8 cellular contexts compared by ENCODE assay signal in the genomic region with DNA sequence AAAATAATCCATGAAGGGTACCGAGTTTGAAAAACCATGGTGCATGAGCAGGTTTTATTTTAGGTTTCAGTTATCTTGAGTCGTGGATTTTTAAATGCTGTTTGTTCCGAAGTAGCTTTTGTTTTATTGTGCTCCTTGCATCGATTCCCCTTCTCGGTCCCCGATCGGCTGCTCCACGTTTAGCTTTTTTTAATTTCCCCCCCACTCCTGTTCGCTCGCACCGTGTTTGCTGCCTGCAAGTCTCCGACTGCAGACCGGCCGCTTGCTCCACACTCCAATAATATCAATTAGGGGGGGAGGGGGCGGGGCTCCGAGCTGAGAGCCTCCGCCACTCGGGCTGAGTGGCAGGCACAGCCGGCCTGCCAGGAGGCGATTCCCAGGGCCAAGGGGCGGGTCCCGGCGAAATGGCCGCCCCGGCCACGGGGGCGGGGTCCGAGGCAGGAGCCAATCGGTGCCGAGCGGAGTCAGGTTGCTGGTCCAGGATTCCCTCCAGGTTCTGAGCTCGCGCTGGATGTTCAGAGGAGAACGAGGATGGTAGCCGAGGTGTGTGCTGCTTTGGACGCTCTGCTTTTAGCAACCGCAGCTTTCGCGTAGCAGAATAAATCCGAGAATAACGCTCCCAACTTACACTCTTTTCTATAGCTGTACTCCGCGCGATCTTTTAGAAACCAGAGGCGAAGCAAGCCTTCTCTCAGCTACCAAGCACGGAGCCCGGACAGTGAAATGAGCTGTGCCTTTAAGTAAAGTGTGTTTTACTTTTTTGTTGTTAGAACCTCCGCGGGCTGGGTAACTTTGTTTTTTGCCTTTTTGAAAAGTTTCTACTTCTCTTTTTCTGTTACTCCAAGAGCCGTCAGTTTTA. TPM values are rescaled to one million over a fixed set of nuclear protein-coding genes. Genes with fewer than 3 reads are reported as not detected.
DNase-seq lines count a peak whose midpoint lies in the region; TF ChIP-seq lines count a peak whose summit lies in the region.

A gene (minus strand): TSS at position 256 of the 859 bp plus-strand sequence. CDS start 218 bp downstream, at position 38.

- TF ChIP-seq EP300 in sigmoid colon (IDR thresholded peaks at IDR 0.05): no peak

- peaks cover 6 to 21% of the 10 kb centered on the region in 2 donors for H3K4me1 Mint-ChIP-seq in immature natural killer cell

- DNase-seq in GM10248 (ENCODE audit: extremely low spot score): peak; percentile 81
- DNase-seq in HCEC 1CT: peak; percentile 46
- peak; percentile 98 for DNase-seq in MG63
- DNase-seq in SK-N-DZ (ENCODE audit: low spot score): peak; percentile 98
- peak; percentile 95 for DNase-seq in choroid plexus epithelial cell (ENCODE audit: low read depth)
- peak; percentile 7 to 24 (median 8) for DNase-seq in immature natural killer cell
- DNase-seq in sigmoid colon: peak; percentile 97
- no peak for DNase-seq in NAMALWA (ENCODE audit: low spot score)

- 1 to 2% methylated on average over 50 of the region's 50 CpGs for WGBS in sigmoid colon, 2 donors

- POLR2A ChIA-PET in GM10248 (lab: Yijun Ruan, JAX): no interaction called here

- CTCF ChIA-PET in GM10248 (lab: Yijun Ruan, JAX): interaction anchor here (1.1 to 1.2 kb wide), 2 partner anchors 10 to 383 kb away, joined by 3 read pairs; no protein-coding TSS in a partner anchor

- H3K4me3 Mint-ChIP-seq in immature natural killer cell: peak within 1 kb of the TSS; percentile 77 to 83 (median 81)

- intact Hi-C loops in sigmoid colon (cut with DNase I): loop anchor here (5.0 to 10.0 kb wide), 4 partner anchors 53 to 363 kb away; no protein-coding TSS in a partner anchor

- H3K9me3 ChIP-seq in MG63 (no peaks in the 10 kb centered on the region), sigmoid colon (no peaks in the 10 kb centered on the region)

- TF ChIP-seq CTCF in GM10248 (IDR thresholded peaks at IDR 0.05; ENCODE audit: control extremely low read depth, extremely low read depth, low read depth, missing control alignments) (no peak), choroid plexus epithelial cell (conservative IDR thresholded peaks at IDR 0.05; ENCODE audit: low read depth, low read length) (no peak), sigmoid colon (IDR thresholded peaks at IDR 0.05) (no peak)

- peaks cover 8 to 21% (median 11%) of the 10 kb centered on the region in 3 donors for H3K27me3 Mint-ChIP-seq in immature natural killer cell (ENCODE audit: low read depth in 3 of 3)

- TF ChIP-seq POLR2A in sigmoid colon (IDR thresholded peaks at IDR 0.05): peak; percentile 62 to 68

- H3K9me3 Mint-ChIP-seq in immature natural killer cell: peaks cover 8 to 51% (median 11%) of the 10 kb centered on the region in 6 donors

- H3K27me3 ChIP-seq in MG63 (no peaks in the 10 kb centered on the region), sigmoid colon (peaks cover 3 to 22% (median 8%) of the 10 kb centered on the region in 3 donors)

- H3K27ac Mint-ChIP-seq in immature natural killer cell: no peak within 1 kb of the TSS

- H3K27ac ChIP-seq in sigmoid colon: peak within 1 kb of the TSS; percentile 80 to 89 (median 82)

- peaks cover 0 to 30% (median 13%) of the 10 kb centered on the region in 4 donors for H3K4me1 ChIP-seq in sigmoid colon

- H3K36me3 ChIP-seq in MG63 (no peaks in the 10 kb centered on the region), sigmoid colon (no peaks in the 10 kb centered on the region)

- peaks cover 0 to 3% (median 0%) of the 10 kb centered on the region in 3 donors for H3K36me3 Mint-ChIP-seq in immature natural killer cell

- H3K4me3 ChIP-seq in MG63 (peak within 1 kb of the TSS; percentile 60), choroid plexus epithelial cell (ENCODE audit: low read depth, low read length) (peak within 1 kb of the TSS; percentile 55), sigmoid colon (peak within 1 kb of the TSS; percentile 55 to 84 (median 68))

RNA-seq across cellular contexts. Expression of the gene that starts here (rescaled TPM):
- total RNA-seq in MG63 (2014; rRNA removed; shearing (Covaris generic); ENCODE audit: low replicate concordance): 4.3 and 7.0 TPM in 2 replicates
- polyA plus RNA-seq in SK-N-DZ (2014; cell fraction: cytosol; rRNA removed): 11.3 and 11.9 TPM in 2 replicates
- polyA plus RNA-seq in SK-N-DZ (2014; cell fraction: nucleus; rRNA removed): 13.9 and 15.8 TPM in 2 replicates
- not detected for polyA plus RNA-seq in immature natural killer cell
- total RNA-seq in sigmoid colon: 100 to 1,000 TPM in 2 of 4 donors, 10 to 100 TPM in 2; 46.5 to 134 (median 108) TPM
- polyA plus RNA-seq in sigmoid colon: 1 to 10 TPM in 2 of 3 donors, not detected in 1; 1.2 to 1.8 TPM

Comparison
In these comparisons a context has a peak if more than half of its experiments do, and no peak if none do; other contexts are left out.
1. Peak in DNase-seq in immature natural killer cell; RNA of the gene not detected or under 1 TPM.